In genomic region chr4:70833701-70834100, GRCh38 we compare ENCODE assay signal across 24 cellular contexts. TPM values are rescaled to one million over a fixed set of nuclear protein-coding genes. Genes with fewer than 3 reads are reported as not detected.
DNase-seq lines count a peak whose midpoint lies in the region; ATAC-seq, FAIRE-seq and TF ChIP-seq lines count a peak whose summit lies in the region.
"Had no signal": no experiment of that assay in that cellular context is flagged by ENCODE, and none has a peak within 500 bp of the region (broad histone marks: within the 10 kb centered on the region; RNA-seq: fewer than 3 reads in every experiment).

No MANE protein-coding gene starts in this region.

- H3K79me2 ChIP-seq in Loucy (ENCODE audit: insufficient read depth, low read length): peaks cover 84% of the 10 kb centered on the region

- no peaks in the 10 kb centered on the region for H3K9me2 ChIP-seq in Loucy (replicated peaks; ENCODE audit: low read depth, low read length)

- no peak overlapping the region for H3K9ac ChIP-seq in Loucy (ENCODE audit: low read depth, low read length, poor library complexity, severe bottlenecking)
- H3K9ac ChIP-seq: BLaER1, KMS-11 had no signal

- FAIRE-seq in pancreas (lab: Jason Lieb, UNC): no peak
- FAIRE-seq: GM12892, H1, HTR-8/SVneo had no signal

- no peak for ATAC-seq in pancreas
- ATAC-seq in HG03469 (IDR thresholded peaks at IDR 0.05; ENCODE audit: unreplicated experiment): no peak
- ATAC-seq: HCT116 had no signal

- H3K4me1 ChIP-seq in Loucy (ENCODE audit: insufficient read depth, low read length, poor library complexity, severe bottlenecking): peaks cover 27% of the 10 kb centered on the region
- peaks cover 4 to 11% (median 8%) of the 10 kb centered on the region in 3 donors for H3K4me1 ChIP-seq in pancreas

- intact Hi-C loops in activated CD4-positive, alpha-beta memory T cell treated with anti-CD3 and anti-CD28 coated beads for 36 hours (cut with micrococcal nuclease): no loop called here
- intact Hi-C loops in pancreas (cut with DNase I): no loop called here

- peak; percentile 9 for DNase-seq in EL
- no peak for DNase-seq in chondrocyte (ENCODE audit: low spot score)
- no peak for DNase-seq in nephron progenitor cell
- DNase-seq in activated CD4-positive, alpha-beta memory T cell treated with anti-CD3 and anti-CD28 coated beads for 36 hours: no peak
- no peak for DNase-seq in pancreas
- DNase-seq: CD4-positive, alpha-beta T cell; COR-L47; DMS79; NCI-H1105 treated with DMSO at 0.1 percent for 48 hours; NCI-H1694; NCI-H2081 treated with DMSO at 0.1 percent for 48 hours; NCI-H2171 treated with DMSO at 0.1 percent for 48 hours; NCI-H446; NCI-H526; OCI-M1; Right ventricle myocardium superior had no signal

- CTCF ChIA-PET in activated CD4-positive, alpha-beta memory T cell treated with anti-CD3 and anti-CD28 coated beads for 36 hours (lab: Charles Lee): no interaction called here

- peaks cover 24% of the 10 kb centered on the region for H3K4me1 Mint-ChIP-seq in chondrocyte (ENCODE audit: low read depth)
- peaks cover 13% of the 10 kb centered on the region for H3K4me1 Mint-ChIP-seq in nephron progenitor cell
- peaks cover 21% of the 10 kb centered on the region for H3K4me1 Mint-ChIP-seq in activated CD4-positive, alpha-beta memory T cell treated with anti-CD3 and anti-CD28 coated beads for 36 hours (ENCODE audit: low read depth)

- peak overlapping the region; percentile 32 for H3K27ac Mint-ChIP-seq in chondrocyte (ENCODE audit: unreplicated experiment)
- H3K27ac Mint-ChIP-seq in nephron progenitor cell: peak overlapping the region; percentile 39
- no peak overlapping the region for H3K27ac Mint-ChIP-seq in activated CD4-positive, alpha-beta memory T cell treated with anti-CD3 and anti-CD28 coated beads for 36 hours
- H3K27ac Mint-ChIP-seq: CD4-positive, alpha-beta T cell had no signal

- H3K36me3 ChIP-seq in Loucy (ENCODE audit: insufficient read depth, low read length) (peaks cover 53% of the 10 kb centered on the region), pancreas (peaks cover 0 to 38% (median 25%) of the 10 kb centered on the region in 3 donors)

- H3K9me3 ChIP-seq in Loucy (ENCODE audit: insufficient read depth, low read depth, low read length) (no peaks in the 10 kb centered on the region), pancreas (no peaks in the 10 kb centered on the region)
- H3K9me3 ChIP-seq: BLaER1 had no signal

- H3K9me3 Mint-ChIP-seq in chondrocyte (ENCODE audit: low read depth): no peaks in the 10 kb centered on the region
- H3K9me3 Mint-ChIP-seq in nephron progenitor cell: no peaks in the 10 kb centered on the region
- no peaks in the 10 kb centered on the region for H3K9me3 Mint-ChIP-seq in activated CD4-positive, alpha-beta memory T cell treated with anti-CD3 and anti-CD28 coated beads for 36 hours
- H3K9me3 Mint-ChIP-seq: CD4-positive, alpha-beta T cell had no signal

- H2AFZ ChIP-seq in Loucy (ENCODE audit: low read length): no peak overlapping the region

- no peak overlapping the region for H3K27ac ChIP-seq in pancreas
- H3K27ac ChIP-seq: BLaER1, KMS-11 had no signal

- H3K27me3 ChIP-seq in Loucy (ENCODE audit: insufficient read depth, low read length, poor library complexity, severe bottlenecking) (no peaks in the 10 kb centered on the region), pancreas (no peaks in the 10 kb centered on the region)
- H3K27me3 ChIP-seq: BLaER1 had no signal

- H3K4me3 Mint-ChIP-seq in chondrocyte (ENCODE audit: unreplicated experiment) (no peak overlapping the region), nephron progenitor cell (no peak overlapping the region)
- H3K4me3 Mint-ChIP-seq in activated CD4-positive, alpha-beta memory T cell treated with anti-CD3 and anti-CD28 coated beads for 36 hours: no peak overlapping the region
- H3K4me3 Mint-ChIP-seq: CD4-positive, alpha-beta T cell had no signal

- peaks cover 66% of the 10 kb centered on the region for H4K20me1 ChIP-seq in Loucy (ENCODE audit: insufficient read depth, low read length, poor library complexity, severe bottlenecking)

- peak overlapping the region; percentile 53 for H3K4me2 ChIP-seq in Loucy (ENCODE audit: low read depth, low read length, poor library complexity, severe bottlenecking)
- H3K4me2 ChIP-seq: BLaER1, KMS-11 had no signal

- H3K4me3 ChIP-seq in Loucy (ENCODE audit: low read length, poor library complexity, severe bottlenecking) (peak overlapping the region; percentile 3), pancreas (no peak overlapping the region)
- H3K4me3 ChIP-seq: BLaER1 had no signal

- WGBS in pancreas, 2 donors: 95 to 100% methylated on average over 2 of the region's 2 CpGs

- H3K36me3 Mint-ChIP-seq in chondrocyte (ENCODE audit: low read depth) (peaks cover 24% of the 10 kb centered on the region), nephron progenitor cell (ENCODE audit: low read depth) (peaks cover 71% of the 10 kb centered on the region)
- peaks cover 44% of the 10 kb centered on the region for H3K36me3 Mint-ChIP-seq in activated CD4-positive, alpha-beta memory T cell treated with anti-CD3 and anti-CD28 coated beads for 36 hours

- no peak for TF ChIP-seq CTCF in Loucy (conservative IDR thresholded peaks at IDR 0.05; ENCODE audit: low read length)
- no peak for TF ChIP-seq CTCF in chondrocyte (IDR thresholded peaks at IDR 0.05)
- TF ChIP-seq CTCF in nephron progenitor cell (IDR thresholded peaks at IDR 0.05): no peak
- TF ChIP-seq CTCF in pancreas (IDR thresholded peaks at IDR 0.05): no peak

- POLR2A ChIA-PET in activated CD4-positive, alpha-beta memory T cell treated with anti-CD3 and anti-CD28 coated beads for 36 hours (lab: Charles Lee): interaction anchor here (0.6 kb wide), 1 partner anchor 11 kb away, joined by 3 read pairs; no protein-coding TSS in a partner anchor

- no peaks in the 10 kb centered on the region for H3K27me3 Mint-ChIP-seq in chondrocyte (ENCODE audit: low read depth)
- peaks cover 3% of the 10 kb centered on the region for H3K27me3 Mint-ChIP-seq in nephron progenitor cell (ENCODE audit: low read depth, poor library complexity)
- no peaks in the 10 kb centered on the region for H3K27me3 Mint-ChIP-seq in activated CD4-positive, alpha-beta memory T cell treated with anti-CD3 and anti-CD28 coated beads for 36 hours
- H3K27me3 Mint-ChIP-seq: CD4-positive, alpha-beta T cell had no signal

- no peaks in the 10 kb centered on the region for H3F3A ChIP-seq in Loucy (ENCODE audit: low read depth)

RNA-seq across cellular contexts. Expression of gene GRSF1, which starts 6.0 kb away (rescaled TPM):
- total RNA-seq in chondrocyte: 79.5 to 84.6 TPM (median 83.4 TPM) in 3 replicates
- total RNA-seq in activated CD4-positive, alpha-beta memory T cell treated with anti-CD3 and anti-CD28 coated beads for 36 hours: 10 to 100 TPM; 97.8 to 97.9 TPM
- 10 to 100 TPM; 25.1 to 41.4 (median 34.0) TPM for total RNA-seq in pancreas
- 10 to 100 TPM; 15.5 to 41.8 TPM for polyA plus RNA-seq in pancreas
